Comparison of ENCODE assay signal across 1 cellular context in the genomic region with DNA sequence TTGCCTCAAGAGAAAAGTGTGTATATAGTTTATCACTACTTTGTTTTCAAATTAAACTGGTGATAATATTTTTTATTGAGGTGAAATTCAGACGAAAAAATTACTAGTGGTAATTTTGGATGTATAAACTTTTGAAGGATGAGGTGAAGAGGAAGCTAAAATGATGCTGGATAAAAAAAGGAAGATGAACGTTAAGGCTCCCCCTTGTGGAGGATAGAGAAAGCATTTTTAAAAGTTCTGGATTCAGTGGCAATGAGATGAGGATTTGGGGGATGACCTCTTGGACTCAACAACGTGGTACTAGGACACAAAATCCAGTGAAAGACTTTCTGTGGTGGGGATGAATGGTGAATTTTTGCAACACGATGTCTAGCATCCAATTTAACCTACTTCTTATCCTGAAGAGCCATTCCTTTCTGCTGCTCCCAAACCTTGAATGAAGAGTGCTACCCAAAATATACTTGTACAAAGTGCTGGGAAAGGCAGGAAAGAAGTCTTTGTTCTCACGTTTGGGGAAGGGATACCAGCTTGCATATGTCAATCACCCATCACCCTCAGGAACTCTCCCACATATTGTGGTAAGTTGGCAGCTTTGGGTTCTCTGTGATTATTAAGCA.
TF ChIP-seq lines count a peak whose summit lies in the region.

No MANE protein-coding gene starts in this region.

TF ChIP-seq in K562, 482 proteins besides CTCF, POLR2A, EP300 and RAD21 (continued from another document):
- no peak for TF ChIP-seq RBBP5 (IDR thresholded peaks at IDR 0.05; ENCODE audit: borderline replicate concordance, insufficient read depth, low read length, poor library complexity, severe bottlenecking)
- TF ChIP-seq ZFX (CRISPR knock-in tag; IDR thresholded peaks at IDR 0.05) = no peak
- TF ChIP-seq, protein P1, sequence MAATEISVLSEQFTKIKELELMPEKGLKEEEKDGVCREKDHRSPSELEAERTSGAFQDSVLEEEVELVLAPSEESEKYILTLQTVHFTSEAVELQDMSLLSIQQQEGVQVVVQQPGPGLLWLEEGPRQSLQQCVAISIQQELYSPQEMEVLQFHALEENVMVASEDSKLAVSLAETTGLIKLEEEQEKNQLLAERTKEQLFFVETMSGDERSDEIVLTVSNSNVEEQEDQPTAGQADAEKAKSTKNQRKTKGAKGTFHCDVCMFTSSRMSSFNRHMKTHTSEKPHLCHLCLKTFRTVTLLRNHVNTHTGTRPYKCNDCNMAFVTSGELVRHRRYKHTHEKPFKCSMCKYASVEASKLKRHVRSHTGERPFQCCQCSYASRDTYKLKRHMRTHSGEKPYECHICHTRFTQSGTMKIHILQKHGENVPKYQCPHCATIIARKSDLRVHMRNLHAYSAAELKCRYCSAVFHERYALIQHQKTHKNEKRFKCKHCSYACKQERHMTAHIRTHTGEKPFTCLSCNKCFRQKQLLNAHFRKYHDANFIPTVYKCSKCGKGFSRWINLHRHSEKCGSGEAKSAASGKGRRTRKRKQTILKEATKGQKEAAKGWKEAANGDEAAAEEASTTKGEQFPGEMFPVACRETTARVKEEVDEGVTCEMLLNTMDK (IDR thresholded peaks at IDR 0.05; ENCODE audit: borderline replicate concordance, insufficient read depth, low read depth, low read length, poor library complexity, severe bottlenecking) = peak; percentile 49
- no peak for TF ChIP-seq U2AF1 (optimal IDR thresholded peaks at IDR 0.05; ENCODE audit: low read depth, low read length)
- no peak for TF ChIP-seq RBM22 (IDR thresholded peaks at IDR 0.05; ENCODE audit: low read depth, low read length, poor library complexity, severe bottlenecking)
- TF ChIP-seq, protein P2, sequence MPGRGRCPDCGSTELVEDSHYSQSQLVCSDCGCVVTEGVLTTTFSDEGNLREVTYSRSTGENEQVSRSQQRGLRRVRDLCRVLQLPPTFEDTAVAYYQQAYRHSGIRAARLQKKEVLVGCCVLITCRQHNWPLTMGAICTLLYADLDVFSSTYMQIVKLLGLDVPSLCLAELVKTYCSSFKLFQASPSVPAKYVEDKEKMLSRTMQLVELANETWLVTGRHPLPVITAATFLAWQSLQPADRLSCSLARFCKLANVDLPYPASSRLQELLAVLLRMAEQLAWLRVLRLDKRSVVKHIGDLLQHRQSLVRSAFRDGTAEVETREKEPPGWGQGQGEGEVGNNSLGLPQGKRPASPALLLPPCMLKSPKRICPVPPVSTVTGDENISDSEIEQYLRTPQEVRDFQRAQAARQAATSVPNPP (IDR thresholded peaks at IDR 0.05; ENCODE audit: borderline replicate concordance, insufficient read depth, insufficient read length) = no peak
- TF ChIP-seq, protein P3, sequence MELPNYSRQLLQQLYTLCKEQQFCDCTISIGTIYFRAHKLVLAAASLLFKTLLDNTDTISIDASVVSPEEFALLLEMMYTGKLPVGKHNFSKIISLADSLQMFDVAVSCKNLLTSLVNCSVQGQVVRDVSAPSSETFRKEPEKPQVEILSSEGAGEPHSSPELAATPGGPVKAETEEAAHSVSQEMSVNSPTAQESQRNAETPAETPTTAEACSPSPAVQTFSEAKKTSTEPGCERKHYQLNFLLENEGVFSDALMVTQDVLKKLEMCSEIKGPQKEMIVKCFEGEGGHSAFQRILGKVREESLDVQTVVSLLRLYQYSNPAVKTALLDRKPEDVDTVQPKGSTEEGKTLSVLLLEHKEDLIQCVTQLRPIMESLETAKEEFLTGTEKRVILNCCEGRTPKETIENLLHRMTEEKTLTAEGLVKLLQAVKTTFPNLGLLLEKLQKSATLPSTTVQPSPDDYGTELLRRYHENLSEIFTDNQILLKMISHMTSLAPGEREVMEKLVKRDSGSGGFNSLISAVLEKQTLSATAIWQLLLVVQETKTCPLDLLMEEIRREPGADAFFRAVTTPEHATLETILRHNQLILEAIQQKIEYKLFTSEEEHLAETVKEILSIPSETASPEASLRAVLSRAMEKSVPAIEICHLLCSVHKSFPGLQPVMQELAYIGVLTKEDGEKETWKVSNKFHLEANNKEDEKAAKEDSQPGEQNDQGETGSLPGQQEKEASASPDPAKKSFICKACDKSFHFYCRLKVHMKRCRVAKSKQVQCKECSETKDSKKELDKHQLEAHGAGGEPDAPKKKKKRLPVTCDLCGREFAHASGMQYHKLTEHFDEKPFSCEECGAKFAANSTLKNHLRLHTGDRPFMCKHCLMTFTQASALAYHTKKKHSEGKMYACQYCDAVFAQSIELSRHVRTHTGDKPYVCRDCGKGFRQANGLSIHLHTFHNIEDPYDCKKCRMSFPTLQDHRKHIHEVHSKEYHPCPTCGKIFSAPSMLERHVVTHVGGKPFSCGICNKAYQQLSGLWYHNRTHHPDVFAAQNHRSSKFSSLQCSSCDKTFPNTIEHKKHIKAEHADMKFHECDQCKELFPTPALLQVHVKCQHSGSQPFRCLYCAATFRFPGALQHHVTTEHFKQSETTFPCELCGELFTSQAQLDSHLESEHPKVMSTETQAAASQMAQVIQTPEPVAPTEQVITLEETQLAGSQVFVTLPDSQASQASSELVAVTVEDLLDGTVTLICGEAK (IDR thresholded peaks at IDR 0.05) = no peak
- TF ChIP-seq, protein P3 (CRISPR knock-in tag; IDR thresholded peaks at IDR 0.05) = no peak
- TF ChIP-seq KDM2B (CRISPR knock-in tag; IDR thresholded peaks at IDR 0.05) = no peak
- peak; percentile 50 for TF ChIP-seq SMC3 (conservative IDR thresholded peaks at IDR 0.05; ENCODE audit: insufficient read depth, low read depth, low read length)
- no peak for TF ChIP-seq NFE2L1 (tag; IDR thresholded peaks at IDR 0.05; ENCODE audit: borderline replicate concordance, low read depth)
- no peak for TF ChIP-seq ZNF140 (CRISPR knock-in tag; IDR thresholded peaks at IDR 0.05)
- TF ChIP-seq NR4A1 (CRISPR knock-in tag; IDR thresholded peaks at IDR 0.05) = no peak
- no peak for TF ChIP-seq NR4A1 (tag; IDR thresholded peaks at IDR 0.05)
- TF ChIP-seq NR2F6 (CRISPR knock-in tag; IDR thresholded peaks at IDR 0.05) = no peak
- peak; percentile 53; the same call in 1 of the 2 replicates for TF ChIP-seq TRIM28 (IDR thresholded peaks at IDR 0.05)
- no peak for TF ChIP-seq BRD9 (IDR thresholded peaks at IDR 0.05; ENCODE audit: low read depth, partially characterized antibody)
- TF ChIP-seq, protein P4, sequence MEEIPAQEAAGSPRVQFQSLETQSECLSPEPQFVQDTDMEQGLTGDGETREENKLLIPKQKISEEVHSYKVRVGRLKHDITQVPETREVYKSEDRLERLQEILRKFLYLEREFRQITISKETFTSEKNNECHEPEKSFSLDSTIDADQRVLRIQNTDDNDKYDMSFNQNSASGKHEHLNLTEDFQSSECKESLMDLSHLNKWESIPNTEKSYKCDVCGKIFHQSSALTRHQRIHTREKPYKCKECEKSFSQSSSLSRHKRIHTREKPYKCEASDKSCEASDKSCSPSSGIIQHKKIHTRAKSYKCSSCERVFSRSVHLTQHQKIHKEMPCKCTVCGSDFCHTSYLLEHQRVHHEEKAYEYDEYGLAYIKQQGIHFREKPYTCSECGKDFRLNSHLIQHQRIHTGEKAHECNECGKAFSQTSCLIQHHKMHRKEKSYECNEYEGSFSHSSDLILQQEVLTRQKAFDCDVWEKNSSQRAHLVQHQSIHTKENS (CRISPR knock-in tag; IDR thresholded peaks at IDR 0.05) = no peak
TF ChIP-seq in K562: peak in this region for 6.
